In the genomic region with DNA sequence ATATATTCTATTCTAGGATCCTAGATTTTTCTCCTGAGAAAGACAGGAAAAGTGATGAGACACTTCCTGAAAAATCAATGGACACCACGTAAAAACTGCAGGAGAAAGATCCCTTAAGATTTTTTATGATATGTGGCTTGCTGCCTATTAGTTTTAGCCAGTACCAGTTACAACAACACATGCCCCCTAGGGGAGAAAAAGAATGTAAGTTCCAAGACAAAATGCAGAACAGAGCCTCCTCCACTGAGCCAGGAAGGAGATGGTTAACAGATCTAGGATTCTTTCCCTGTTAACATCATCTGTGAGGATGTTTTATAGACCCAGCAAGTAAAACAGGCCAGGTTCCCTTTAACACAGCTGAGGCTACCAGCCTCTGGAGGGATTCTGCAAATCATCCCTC, we compare ENCODE assay signal across 11 cellular contexts.
DNase-seq lines count a peak whose midpoint lies in the region; ATAC-seq, FAIRE-seq and TF ChIP-seq lines count a peak whose summit lies in the region.
"Had no signal": no experiment of that assay in that cellular context is flagged by ENCODE, and none has a peak within 500 bp of the region (broad histone marks: within the 10 kb centered on the region; RNA-seq: fewer than 3 reads in every experiment).

No MANE protein-coding gene starts in this region.

- H3K27ac Mint-ChIP-seq in progenitor cell of endocrine pancreas, result no peak overlapping the region

- peaks cover 8% of the 10 kb centered on the region for H3K27me3 Mint-ChIP-seq in progenitor cell of endocrine pancreas

- H3K4me3 Mint-ChIP-seq in progenitor cell of endocrine pancreas (ENCODE audit: low read depth), result no peak overlapping the region

- H3K9me3 Mint-ChIP-seq in progenitor cell of endocrine pancreas (ENCODE audit: low read depth), result peaks cover 6% of the 10 kb centered on the region

- H3K36me3 Mint-ChIP-seq in progenitor cell of endocrine pancreas (ENCODE audit: insufficient read depth), result no peaks in the 10 kb centered on the region

- peaks cover 4% of the 10 kb centered on the region for H3K4me1 Mint-ChIP-seq in progenitor cell of endocrine pancreas (ENCODE audit: low read depth)

- 0 out of 2 replicates have a peak, but pooled peaks have one; percentile 13 for TF ChIP-seq CTCF in GM12875 (IDR thresholded peaks at IDR 0.05; ENCODE audit: borderline replicate concordance, insufficient read depth, low read depth, low read length)
- TF ChIP-seq CTCF in epithelial cell of proximal tubule (conservative IDR thresholded peaks at IDR 0.05; ENCODE audit: low read depth, low read length), result peak; percentile 55
- TF ChIP-seq CTCF in progenitor cell of endocrine pancreas (IDR thresholded peaks at IDR 0.05; ENCODE audit: unreplicated experiment), result peak; percentile 49

- H3K4me3 ChIP-seq in GM12875 (ENCODE audit: low read depth, low read length) (no peak overlapping the region), epithelial cell of proximal tubule (ENCODE audit: low read depth, low read length) (no peak overlapping the region)
- no peak overlapping the region for H3K4me3 ChIP-seq in Jurkat, Clone E6-1 (ENCODE audit: low read length)
- H3K4me3 ChIP-seq: SJSA1, tibial nerve had no signal

- no peak for FAIRE-seq in frontal cortex (lab: Jason Lieb, UNC)

- peak; percentile 0 for DNase-seq in Jurkat, Clone E6-1 (ENCODE audit: low read depth, low spot score)
- DNase-seq in epithelial cell of proximal tubule (ENCODE audit: low read depth), result no peak
- DNase-seq in progenitor cell of endocrine pancreas (ENCODE audit: low spot score, unreplicated experiment), result no peak
- no peak for DNase-seq in frontal cortex (ENCODE audit: low spot score in 2 of 2)
- DNase-seq in NCI-H510A treated with DMSO at 0.1 percent for 48 hours (lab: John Stamatoyannopoulos, UW), result no peak
- DNase-seq: NCI-H2171 had no signal

- no peak for ATAC-seq in HG03159 (IDR thresholded peaks at IDR 0.05; ENCODE audit: unreplicated experiment)
- no peak for ATAC-seq in GM21737 (IDR thresholded peaks at IDR 0.05; ENCODE audit: unreplicated experiment)
